15 cellular contexts compared by ENCODE assay signal in the genomic region with DNA sequence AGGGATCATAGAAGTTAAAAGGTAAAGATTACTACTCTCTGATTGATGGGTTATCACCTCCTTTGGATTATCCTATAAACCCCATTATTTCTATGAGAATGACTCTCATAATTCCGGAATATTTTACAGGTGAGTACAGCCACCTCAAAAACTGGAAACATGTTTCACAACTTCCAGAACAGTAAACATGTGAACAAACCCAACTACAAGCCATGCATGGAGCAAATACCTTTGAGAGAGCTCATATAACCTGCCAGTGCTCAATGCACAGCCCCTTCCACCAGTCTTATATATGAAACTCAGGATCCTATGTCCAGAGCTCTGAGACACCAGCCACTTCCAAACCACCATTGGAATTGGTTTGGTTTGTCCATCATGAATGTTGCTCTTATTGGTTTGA.
DNase-seq lines count a peak whose midpoint lies in the region; ATAC-seq and TF ChIP-seq lines count a peak whose summit lies in the region.
"Had no signal": no experiment of that assay in that cellular context is flagged by ENCODE, and none has a peak within 500 bp of the region (broad histone marks: within the 10 kb centered on the region; RNA-seq: fewer than 3 reads in every experiment).

No MANE protein-coding gene starts in this region.

- no peak overlapping the region for H3K4me3 ChIP-seq in right atrium auricular region
- H3K4me3 ChIP-seq in RWPE2 (ENCODE audit: severe bottlenecking), result no peak overlapping the region
- no peak overlapping the region for H3K4me3 ChIP-seq in esophagus (ENCODE audit: low read depth in 1 of 2, low read length in 2 of 2)
- H3K4me3 ChIP-seq in smooth muscle cell, result no peak overlapping the region
- H3K4me3 ChIP-seq: MG63, Peyer's patch had no signal

- H3K27me3 ChIP-seq in right atrium auricular region, result no peaks in the 10 kb centered on the region
- H3K27me3 ChIP-seq in RWPE2 (ENCODE audit: insufficient read depth, poor library complexity, severe bottlenecking), result no peaks in the 10 kb centered on the region
- no peaks in the 10 kb centered on the region for H3K27me3 ChIP-seq in esophagus (ENCODE audit: control insufficient read depth in 1 of 2, insufficient read depth in 2 of 2, low read length in 2 of 2)
- H3K27me3 ChIP-seq in smooth muscle cell (ENCODE audit: low read depth), result no peaks in the 10 kb centered on the region
- H3K27me3 ChIP-seq: BE2C, MG63, Peyer's patch had no signal

- H3K9me3 ChIP-seq in right atrium auricular region (no peaks in the 10 kb centered on the region), RWPE2 (ENCODE audit: severe bottlenecking) (no peaks in the 10 kb centered on the region), esophagus (ENCODE audit: control insufficient read depth in 2 of 2, insufficient read depth in 1 of 2, low read depth in 1 of 2, low read length in 1 of 2) (no peaks in the 10 kb centered on the region), smooth muscle cell (replicated peaks; ENCODE audit: low read depth) (no peaks in the 10 kb centered on the region)
- H3K9me3 ChIP-seq: BE2C, MG63, Peyer's patch had no signal

- intact Hi-C loops in left cardiac atrium (cut with DNase I), result no loop called here

- no peaks in the 10 kb centered on the region for H3K79me2 ChIP-seq in smooth muscle cell (ENCODE audit: low read depth)

- ATAC-seq in left cardiac atrium (no peak), RWPE2 (ENCODE audit: low read depth) (peak; percentile 62)

- no peak overlapping the region for H2AFZ ChIP-seq in smooth muscle cell (ENCODE audit: low read depth)

- H3K4me1 ChIP-seq in right atrium auricular region, result peaks cover 0 to 9% of the 10 kb centered on the region in 2 donors
- H3K4me1 ChIP-seq in RWPE2 (ENCODE audit: insufficient read depth, poor library complexity, severe bottlenecking), result peaks cover 28% of the 10 kb centered on the region
- H3K4me1 ChIP-seq in esophagus (ENCODE audit: control insufficient read depth in 2 of 2, insufficient read depth in 2 of 2, low read length in 1 of 2), result peaks cover 0 to 7% of the 10 kb centered on the region in 2 donors
- peaks cover 19% of the 10 kb centered on the region for H3K4me1 ChIP-seq in smooth muscle cell (ENCODE audit: low read depth)
- H3K4me1 ChIP-seq: Peyer's patch had no signal

- H3K27ac ChIP-seq in right atrium auricular region (peak overlapping the region; percentile 19 to 63), RWPE2 (ENCODE audit: poor library complexity, severe bottlenecking) (peak overlapping the region; percentile 67), esophagus (ENCODE audit: low read depth in 2 of 2, low read length in 1 of 2) (peak overlapping the region; percentile 39 to 68), smooth muscle cell (ENCODE audit: low read depth) (no peak overlapping the region)
- H3K27ac ChIP-seq: Peyer's patch had no signal

- H3K9ac ChIP-seq in smooth muscle cell (ENCODE audit: low read depth), result no peak overlapping the region

- no peak for DNase-seq in right atrium auricular region (ENCODE audit: low spot score)
- no peak for DNase-seq in left cardiac atrium
- DNase-seq in RWPE2 (ENCODE audit: low spot score), result no peak
- DNase-seq in HPDE6-E6E7 (ENCODE audit: extremely low spot score), result no peak
- no peak for DNase-seq in smooth muscle cell (lab: John Stamatoyannopoulos, UW; ENCODE audit: unreplicated experiment)
- DNase-seq in cortex of kidney (lab: John Stamatoyannopoulos, UW), result no peak
- DNase-seq: BE2C; CD4-positive, alpha-beta T cell; MG63; NCI-H1092; NCI-H2081 treated with DMSO at 0.1 percent for 48 hours; NCI-H748 treated with DMSO at 0.1 percent for 48 hours; Peyer's patch; SHP77 treated with DMSO at 0.1 percent for 48 hours had no signal

- no peak overlapping the region for H3K4me2 ChIP-seq in smooth muscle cell

- H3K36me3 ChIP-seq in right atrium auricular region (no peaks in the 10 kb centered on the region), RWPE2 (ENCODE audit: low read depth) (no peaks in the 10 kb centered on the region), esophagus (ENCODE audit: control insufficient read depth in 2 of 2, insufficient read depth in 2 of 2, low read length in 1 of 2) (no peaks in the 10 kb centered on the region), smooth muscle cell (ENCODE audit: low read depth) (no peaks in the 10 kb centered on the region)
- H3K36me3 ChIP-seq: BE2C, MG63, Peyer's patch had no signal

- TF ChIP-seq CTCF in right atrium auricular region (IDR thresholded peaks at IDR 0.05) (no peak), RWPE2 (IDR thresholded peaks at IDR 0.05; ENCODE audit: poor library complexity, severe bottlenecking) (no peak), smooth muscle cell (IDR thresholded peaks at IDR 0.05; ENCODE audit: borderline replicate concordance, insufficient read depth, poor library complexity, severe bottlenecking) (no peak)

- no peaks in the 10 kb centered on the region for H4K20me1 ChIP-seq in smooth muscle cell (ENCODE audit: low read depth)

- no peaks in the 10 kb centered on the region for H3F3A ChIP-seq in smooth muscle cell (ENCODE audit: low read depth)

- 62 to 78% methylated on average over 1 of the region's 1 CpG for WGBS in esophagus, 2 donors
- WGBS in smooth muscle cell (ENCODE audit: low lambda C conversion rate), result 91% methylated on average over 1 of the region's 1 CpG
